In the genomic region with DNA sequence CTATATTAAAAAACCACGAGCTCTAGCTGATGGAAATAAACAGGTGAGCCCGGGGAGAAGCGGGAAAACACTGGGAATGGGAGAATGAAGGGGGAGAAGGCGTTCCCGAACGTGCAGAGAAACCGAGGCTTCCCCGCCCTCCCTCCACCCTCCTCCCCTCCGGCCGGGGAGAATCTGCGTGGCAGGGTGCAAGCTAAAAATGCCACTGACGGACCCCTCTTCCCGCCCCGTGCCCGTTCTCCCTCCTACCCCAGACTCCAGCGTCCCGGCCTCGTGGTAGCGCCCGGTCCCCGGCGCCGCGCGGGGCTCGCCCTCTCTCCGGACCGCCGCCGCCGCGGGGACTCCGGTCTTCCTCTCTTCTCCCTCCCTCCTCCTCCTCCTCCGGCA, we compare ENCODE assay signal across 1 cellular context.
TF ChIP-seq lines count a peak whose summit lies in the region.

No MANE protein-coding gene starts in this region.

TF ChIP-seq in K562, 482 proteins besides CTCF, POLR2A, EP300 and RAD21 (continued from another document and continues in another):
- TF ChIP-seq, protein P1, sequence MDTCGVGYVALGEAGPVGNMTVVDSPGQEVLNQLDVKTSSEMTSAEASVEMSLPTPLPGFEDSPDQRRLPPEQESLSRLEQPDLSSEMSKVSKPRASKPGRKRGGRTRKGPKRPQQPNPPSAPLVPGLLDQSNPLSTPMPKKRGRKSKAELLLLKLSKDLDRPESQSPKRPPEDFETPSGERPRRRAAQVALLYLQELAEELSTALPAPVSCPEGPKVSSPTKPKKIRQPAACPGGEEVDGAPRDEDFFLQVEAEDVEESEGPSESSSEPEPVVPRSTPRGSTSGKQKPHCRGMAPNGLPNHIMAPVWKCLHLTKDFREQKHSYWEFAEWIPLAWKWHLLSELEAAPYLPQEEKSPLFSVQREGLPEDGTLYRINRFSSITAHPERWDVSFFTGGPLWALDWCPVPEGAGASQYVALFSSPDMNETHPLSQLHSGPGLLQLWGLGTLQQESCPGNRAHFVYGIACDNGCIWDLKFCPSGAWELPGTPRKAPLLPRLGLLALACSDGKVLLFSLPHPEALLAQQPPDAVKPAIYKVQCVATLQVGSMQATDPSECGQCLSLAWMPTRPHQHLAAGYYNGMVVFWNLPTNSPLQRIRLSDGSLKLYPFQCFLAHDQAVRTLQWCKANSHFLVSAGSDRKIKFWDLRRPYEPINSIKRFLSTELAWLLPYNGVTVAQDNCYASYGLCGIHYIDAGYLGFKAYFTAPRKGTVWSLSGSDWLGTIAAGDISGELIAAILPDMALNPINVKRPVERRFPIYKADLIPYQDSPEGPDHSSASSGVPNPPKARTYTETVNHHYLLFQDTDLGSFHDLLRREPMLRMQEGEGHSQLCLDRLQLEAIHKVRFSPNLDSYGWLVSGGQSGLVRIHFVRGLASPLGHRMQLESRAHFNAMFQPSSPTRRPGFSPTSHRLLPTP (IDR thresholded peaks at IDR 0.05; ENCODE audit: borderline replicate concordance, extremely low read depth, insufficient read length): no peak
- TF ChIP-seq HDAC2 (IDR thresholded peaks at IDR 0.05): no peak
- TF ChIP-seq JUN (IDR thresholded peaks at IDR 0.05; ENCODE audit: borderline replicate concordance, low read depth, low read length): no peak
- 0 out of 2 replicates have a peak, but pooled peaks have one; percentile 57 for TF ChIP-seq JUN (CRISPR knock-in tag; IDR thresholded peaks at IDR 0.05; ENCODE audit: borderline replicate concordance)
- TF ChIP-seq CHD4 (IDR thresholded peaks at IDR 0.05; ENCODE audit: insufficient read depth, insufficient replicate concordance, low read depth, low read length, poor library complexity, severe bottlenecking): no peak
- no peak for TF ChIP-seq ZNF780A (CRISPR knock-in tag; IDR thresholded peaks at IDR 0.05)
- TF ChIP-seq, protein P2, sequence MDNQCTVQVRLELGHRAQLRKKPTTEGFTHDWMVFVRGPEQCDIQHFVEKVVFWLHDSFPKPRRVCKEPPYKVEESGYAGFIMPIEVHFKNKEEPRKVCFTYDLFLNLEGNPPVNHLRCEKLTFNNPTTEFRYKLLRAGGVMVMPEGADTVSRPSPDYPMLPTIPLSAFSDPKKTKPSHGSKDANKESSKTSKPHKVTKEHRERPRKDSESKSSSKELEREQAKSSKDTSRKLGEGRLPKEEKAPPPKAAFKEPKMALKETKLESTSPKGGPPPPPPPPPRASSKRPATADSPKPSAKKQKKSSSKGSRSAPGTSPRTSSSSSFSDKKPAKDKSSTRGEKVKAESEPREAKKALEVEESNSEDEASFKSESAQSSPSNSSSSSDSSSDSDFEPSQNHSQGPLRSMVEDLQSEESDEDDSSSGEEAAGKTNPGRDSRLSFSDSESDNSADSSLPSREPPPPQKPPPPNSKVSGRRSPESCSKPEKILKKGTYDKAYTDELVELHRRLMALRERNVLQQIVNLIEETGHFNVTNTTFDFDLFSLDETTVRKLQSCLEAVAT (IDR thresholded peaks at IDR 0.05): no peak
- TF ChIP-seq NCOR1 (IDR thresholded peaks at IDR 0.05): peak; percentile 53; the same call in 1 of the 2 replicates
- TF ChIP-seq, protein P3, sequence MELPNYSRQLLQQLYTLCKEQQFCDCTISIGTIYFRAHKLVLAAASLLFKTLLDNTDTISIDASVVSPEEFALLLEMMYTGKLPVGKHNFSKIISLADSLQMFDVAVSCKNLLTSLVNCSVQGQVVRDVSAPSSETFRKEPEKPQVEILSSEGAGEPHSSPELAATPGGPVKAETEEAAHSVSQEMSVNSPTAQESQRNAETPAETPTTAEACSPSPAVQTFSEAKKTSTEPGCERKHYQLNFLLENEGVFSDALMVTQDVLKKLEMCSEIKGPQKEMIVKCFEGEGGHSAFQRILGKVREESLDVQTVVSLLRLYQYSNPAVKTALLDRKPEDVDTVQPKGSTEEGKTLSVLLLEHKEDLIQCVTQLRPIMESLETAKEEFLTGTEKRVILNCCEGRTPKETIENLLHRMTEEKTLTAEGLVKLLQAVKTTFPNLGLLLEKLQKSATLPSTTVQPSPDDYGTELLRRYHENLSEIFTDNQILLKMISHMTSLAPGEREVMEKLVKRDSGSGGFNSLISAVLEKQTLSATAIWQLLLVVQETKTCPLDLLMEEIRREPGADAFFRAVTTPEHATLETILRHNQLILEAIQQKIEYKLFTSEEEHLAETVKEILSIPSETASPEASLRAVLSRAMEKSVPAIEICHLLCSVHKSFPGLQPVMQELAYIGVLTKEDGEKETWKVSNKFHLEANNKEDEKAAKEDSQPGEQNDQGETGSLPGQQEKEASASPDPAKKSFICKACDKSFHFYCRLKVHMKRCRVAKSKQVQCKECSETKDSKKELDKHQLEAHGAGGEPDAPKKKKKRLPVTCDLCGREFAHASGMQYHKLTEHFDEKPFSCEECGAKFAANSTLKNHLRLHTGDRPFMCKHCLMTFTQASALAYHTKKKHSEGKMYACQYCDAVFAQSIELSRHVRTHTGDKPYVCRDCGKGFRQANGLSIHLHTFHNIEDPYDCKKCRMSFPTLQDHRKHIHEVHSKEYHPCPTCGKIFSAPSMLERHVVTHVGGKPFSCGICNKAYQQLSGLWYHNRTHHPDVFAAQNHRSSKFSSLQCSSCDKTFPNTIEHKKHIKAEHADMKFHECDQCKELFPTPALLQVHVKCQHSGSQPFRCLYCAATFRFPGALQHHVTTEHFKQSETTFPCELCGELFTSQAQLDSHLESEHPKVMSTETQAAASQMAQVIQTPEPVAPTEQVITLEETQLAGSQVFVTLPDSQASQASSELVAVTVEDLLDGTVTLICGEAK (IDR thresholded peaks at IDR 0.05): no peak
- TF ChIP-seq, protein P3 (CRISPR knock-in tag; IDR thresholded peaks at IDR 0.05): no peak
- no peak for TF ChIP-seq CC2D1A (IDR thresholded peaks at IDR 0.05)
- TF ChIP-seq ZNF12 (CRISPR knock-in tag; IDR thresholded peaks at IDR 0.05): no peak
- TF ChIP-seq KHSRP (IDR thresholded peaks at IDR 0.05): no peak
- TF ChIP-seq, protein P4, sequence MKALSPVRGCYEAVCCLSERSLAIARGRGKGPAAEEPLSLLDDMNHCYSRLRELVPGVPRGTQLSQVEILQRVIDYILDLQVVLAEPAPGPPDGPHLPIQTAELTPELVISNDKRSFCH (CRISPR knock-in tag; IDR thresholded peaks at IDR 0.05): no peak
- TF ChIP-seq, protein P4 (tag; IDR thresholded peaks at IDR 0.05): no peak
- TF ChIP-seq SNIP1 (IDR thresholded peaks at IDR 0.05; ENCODE audit: low read depth): no peak
- TF ChIP-seq, protein P5, sequence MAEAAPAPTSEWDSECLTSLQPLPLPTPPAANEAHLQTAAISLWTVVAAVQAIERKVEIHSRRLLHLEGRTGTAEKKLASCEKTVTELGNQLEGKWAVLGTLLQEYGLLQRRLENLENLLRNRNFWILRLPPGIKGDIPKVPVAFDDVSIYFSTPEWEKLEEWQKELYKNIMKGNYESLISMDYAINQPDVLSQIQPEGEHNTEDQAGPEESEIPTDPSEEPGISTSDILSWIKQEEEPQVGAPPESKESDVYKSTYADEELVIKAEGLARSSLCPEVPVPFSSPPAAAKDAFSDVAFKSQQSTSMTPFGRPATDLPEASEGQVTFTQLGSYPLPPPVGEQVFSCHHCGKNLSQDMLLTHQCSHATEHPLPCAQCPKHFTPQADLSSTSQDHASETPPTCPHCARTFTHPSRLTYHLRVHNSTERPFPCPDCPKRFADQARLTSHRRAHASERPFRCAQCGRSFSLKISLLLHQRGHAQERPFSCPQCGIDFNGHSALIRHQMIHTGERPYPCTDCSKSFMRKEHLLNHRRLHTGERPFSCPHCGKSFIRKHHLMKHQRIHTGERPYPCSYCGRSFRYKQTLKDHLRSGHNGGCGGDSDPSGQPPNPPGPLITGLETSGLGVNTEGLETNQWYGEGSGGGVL (CRISPR knock-in tag; IDR thresholded peaks at IDR 0.05): no peak
- no peak for TF ChIP-seq ZNF24 (IDR thresholded peaks at IDR 0.05)
- TF ChIP-seq TGIF2 (CRISPR knock-in tag; IDR thresholded peaks at IDR 0.05): no peak
- TF ChIP-seq, protein P6, sequence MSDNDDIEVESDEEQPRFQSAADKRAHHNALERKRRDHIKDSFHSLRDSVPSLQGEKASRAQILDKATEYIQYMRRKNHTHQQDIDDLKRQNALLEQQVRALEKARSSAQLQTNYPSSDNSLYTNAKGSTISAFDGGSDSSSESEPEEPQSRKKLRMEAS (CRISPR knock-in tag; IDR thresholded peaks at IDR 0.05): peak; percentile 44; the same call in 1 of the 2 replicates
- no peak for TF ChIP-seq BCOR (IDR thresholded peaks at IDR 0.05)
- no peak for TF ChIP-seq ZNF347 (CRISPR knock-in tag; IDR thresholded peaks at IDR 0.05; ENCODE audit: low read depth)
- TF ChIP-seq, protein P7, sequence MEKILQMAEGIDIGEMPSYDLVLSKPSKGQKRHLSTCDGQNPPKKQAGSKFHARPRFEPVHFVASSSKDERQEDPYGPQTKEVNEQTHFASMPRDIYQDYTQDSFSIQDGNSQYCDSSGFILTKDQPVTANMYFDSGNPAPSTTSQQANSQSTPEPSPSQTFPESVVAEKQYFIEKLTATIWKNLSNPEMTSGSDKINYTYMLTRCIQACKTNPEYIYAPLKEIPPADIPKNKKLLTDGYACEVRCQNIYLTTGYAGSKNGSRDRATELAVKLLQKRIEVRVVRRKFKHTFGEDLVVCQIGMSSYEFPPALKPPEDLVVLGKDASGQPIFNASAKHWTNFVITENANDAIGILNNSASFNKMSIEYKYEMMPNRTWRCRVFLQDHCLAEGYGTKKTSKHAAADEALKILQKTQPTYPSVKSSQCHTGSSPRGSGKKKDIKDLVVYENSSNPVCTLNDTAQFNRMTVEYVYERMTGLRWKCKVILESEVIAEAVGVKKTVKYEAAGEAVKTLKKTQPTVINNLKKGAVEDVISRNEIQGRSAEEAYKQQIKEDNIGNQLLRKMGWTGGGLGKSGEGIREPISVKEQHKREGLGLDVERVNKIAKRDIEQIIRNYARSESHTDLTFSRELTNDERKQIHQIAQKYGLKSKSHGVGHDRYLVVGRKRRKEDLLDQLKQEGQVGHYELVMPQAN (IDR thresholded peaks at IDR 0.05; ENCODE audit: borderline replicate concordance): peak; percentile 77; the same call in 1 of the 2 replicates
- no peak for TF ChIP-seq CCNT2 (IDR thresholded peaks at IDR 0.05; ENCODE audit: borderline replicate concordance, extremely low read depth, insufficient read length, low read depth, low read length)
- TF ChIP-seq ZNF551 (CRISPR knock-in tag; IDR thresholded peaks at IDR 0.05): no peak
- TF ChIP-seq, protein P8, sequence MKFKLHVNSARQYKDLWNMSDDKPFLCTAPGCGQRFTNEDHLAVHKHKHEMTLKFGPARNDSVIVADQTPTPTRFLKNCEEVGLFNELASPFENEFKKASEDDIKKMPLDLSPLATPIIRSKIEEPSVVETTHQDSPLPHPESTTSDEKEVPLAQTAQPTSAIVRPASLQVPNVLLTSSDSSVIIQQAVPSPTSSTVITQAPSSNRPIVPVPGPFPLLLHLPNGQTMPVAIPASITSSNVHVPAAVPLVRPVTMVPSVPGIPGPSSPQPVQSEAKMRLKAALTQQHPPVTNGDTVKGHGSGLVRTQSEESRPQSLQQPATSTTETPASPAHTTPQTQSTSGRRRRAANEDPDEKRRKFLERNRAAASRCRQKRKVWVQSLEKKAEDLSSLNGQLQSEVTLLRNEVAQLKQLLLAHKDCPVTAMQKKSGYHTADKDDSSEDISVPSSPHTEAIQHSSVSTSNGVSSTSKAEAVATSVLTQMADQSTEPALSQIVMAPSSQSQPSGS (CRISPR knock-in tag; IDR thresholded peaks at IDR 0.05): no peak
- TF ChIP-seq BRCA1 (IDR thresholded peaks at IDR 0.05): no peak
- TF ChIP-seq BRCA1 (CRISPR knock-in tag; IDR thresholded peaks at IDR 0.05): no peak
- TF ChIP-seq FOXK1 (CRISPR knock-in tag; IDR thresholded peaks at IDR 0.05; ENCODE audit: borderline replicate concordance): no peak
- peak; percentile 99; the same call in 1 of the 2 replicates for TF ChIP-seq ZNF263 (CRISPR knock-in tag; IDR thresholded peaks at IDR 0.05; ENCODE audit: borderline replicate concordance)
- no peak for TF ChIP-seq NR2F6 (CRISPR knock-in tag; IDR thresholded peaks at IDR 0.05)
- TF ChIP-seq PHB (CRISPR knock-in tag; IDR thresholded peaks at IDR 0.05): no peak
- TF ChIP-seq, protein P9, sequence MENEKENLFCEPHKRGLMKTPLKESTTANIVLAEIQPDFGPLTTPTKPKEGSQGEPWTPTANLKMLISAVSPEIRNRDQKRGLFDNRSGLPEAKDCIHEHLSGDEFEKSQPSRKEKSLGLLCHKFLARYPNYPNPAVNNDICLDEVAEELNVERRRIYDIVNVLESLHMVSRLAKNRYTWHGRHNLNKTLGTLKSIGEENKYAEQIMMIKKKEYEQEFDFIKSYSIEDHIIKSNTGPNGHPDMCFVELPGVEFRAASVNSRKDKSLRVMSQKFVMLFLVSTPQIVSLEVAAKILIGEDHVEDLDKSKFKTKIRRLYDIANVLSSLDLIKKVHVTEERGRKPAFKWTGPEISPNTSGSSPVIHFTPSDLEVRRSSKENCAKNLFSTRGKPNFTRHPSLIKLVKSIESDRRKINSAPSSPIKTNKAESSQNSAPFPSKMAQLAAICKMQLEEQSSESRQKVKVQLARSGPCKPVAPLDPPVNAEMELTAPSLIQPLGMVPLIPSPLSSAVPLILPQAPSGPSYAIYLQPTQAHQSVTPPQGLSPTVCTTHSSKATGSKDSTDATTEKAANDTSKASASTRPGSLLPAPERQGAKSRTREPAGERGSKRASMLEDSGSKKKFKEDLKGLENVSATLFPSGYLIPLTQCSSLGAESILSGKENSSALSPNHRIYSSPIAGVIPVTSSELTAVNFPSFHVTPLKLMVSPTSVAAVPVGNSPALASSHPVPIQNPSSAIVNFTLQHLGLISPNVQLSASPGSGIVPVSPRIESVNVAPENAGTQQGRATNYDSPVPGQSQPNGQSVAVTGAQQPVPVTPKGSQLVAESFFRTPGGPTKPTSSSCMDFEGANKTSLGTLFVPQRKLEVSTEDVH (IDR thresholded peaks at IDR 0.05; ENCODE audit: low read depth, partially characterized antibody): no peak
- no peak for TF ChIP-seq RNF2 (IDR thresholded peaks at IDR 0.05)
